2 cellular contexts compared by ENCODE assay signal in genomic region chr21:33105088-33105487, GRCh38.
TF ChIP-seq lines count a peak whose summit lies in the region.

No MANE protein-coding gene starts in this region.

TF ChIP-seq in GM23338, 12 proteins besides CTCF, POLR2A, EP300 and RAD21:
- TF ChIP-seq ZNF462 (CRISPR knock-in tag; IDR thresholded peaks at IDR 0.05): peak; percentile 78; the same call in 1 of the 2 replicates
- no peak for TF ChIP-seq CREB1 (CRISPR knock-in tag; IDR thresholded peaks at IDR 0.05; ENCODE audit: low read depth)
- TF ChIP-seq ZNF331 (CRISPR knock-in tag; IDR thresholded peaks at IDR 0.05; ENCODE audit: low read depth): no peak

TF ChIP-seq in H1, 55 proteins besides CTCF, POLR2A, EP300 and RAD21:
- TF ChIP-seq ATF3 (IDR thresholded peaks at IDR 0.05; ENCODE audit: insufficient read depth, low read depth, low read length) (no peak), POU5F1 (IDR thresholded peaks at IDR 0.05; ENCODE audit: low read depth, low read length) (0 out of 2 replicates have a peak, but pooled peaks have one; percentile 43), SP1 (IDR thresholded peaks at IDR 0.05; ENCODE audit: low read depth, low read length) (0 out of 2 replicates have a peak, but pooled peaks have one; percentile 9), GABPA (IDR thresholded peaks at IDR 0.05; ENCODE audit: borderline replicate concordance, insufficient read depth, low read length) (no peak)
